In genomic region chr3:23944007-23944760, GRCh38 we compare ENCODE assay signal across 1 cellular context.
TF ChIP-seq lines count a peak whose summit lies in the region.

No MANE protein-coding gene starts in this region.

TF ChIP-seq in SK-N-SH treated with all-trans-retinoic acid at 6 μM for 48 hours, 23 proteins besides CTCF, POLR2A, EP300 and RAD21 (continued from another document):
- no peak for TF ChIP-seq POU6F1 (CRISPR knock-in tag; IDR thresholded peaks at IDR 0.05; ENCODE audit: borderline replicate concordance, low read depth)
- no peak for TF ChIP-seq PATZ1 (CRISPR knock-in tag; IDR thresholded peaks at IDR 0.05; ENCODE audit: borderline replicate concordance)
- no peak for TF ChIP-seq ZFP3 (CRISPR knock-in tag; IDR thresholded peaks at IDR 0.05)
- TF ChIP-seq GLIS3 (CRISPR knock-in tag; IDR thresholded peaks at IDR 0.05), result no peak
